ENCODE assay signal across 12 cellular contexts in the genomic region with DNA sequence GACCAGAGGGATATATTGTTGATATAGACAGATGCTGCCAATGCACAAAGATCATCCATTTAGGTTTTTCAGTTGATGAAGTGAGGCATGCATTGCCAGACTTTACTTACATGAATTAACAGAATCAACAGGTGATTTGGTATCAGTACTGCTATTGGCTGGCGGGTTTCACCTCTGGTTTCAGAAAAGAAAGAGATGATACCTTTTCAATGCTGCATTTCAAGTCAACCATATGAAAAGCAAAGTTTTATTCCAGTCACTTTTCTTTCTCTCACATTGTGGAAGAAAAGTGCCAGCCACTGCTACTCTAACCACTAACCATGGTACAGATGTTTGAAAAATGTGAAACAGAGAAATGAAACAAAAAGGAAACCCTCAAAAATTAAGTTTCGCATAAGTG.
A peak's percentile ranks its signal among the peaks of the same experiment; 100 is the strongest.
DNase-seq lines count a peak whose midpoint lies in the region; ATAC-seq, FAIRE-seq and TF ChIP-seq lines count a peak whose summit lies in the region.
"Had no signal": no experiment of that assay in that cellular context is flagged by ENCODE, and none has a peak within 500 bp of the region (broad histone marks: within the 10 kb centered on the region; RNA-seq: fewer than 3 reads in every experiment).

No MANE protein-coding gene starts in this region.

- no peak for TF ChIP-seq EP300 in GM12878 (IDR thresholded peaks at IDR 0.05; ENCODE audit: borderline replicate concordance in 1 of 2, control insufficient read depth in 1 of 2, low read depth in 2 of 2, low read length in 2 of 2)

- no peak overlapping the region for H3K4me3 ChIP-seq in GM12878

- peaks cover 14% of the 10 kb centered on the region for H3K4me1 Mint-ChIP-seq in activated CD8-positive, alpha-beta memory T cell treated with anti-CD3 and anti-CD28 coated beads, Interleukin-2, amount 10 ng/mL, durations not matched to agents 7 days and 5 days

- no TSS peak for BruUV-seq in GM12878 (replicated peaks; lab: Mats Ljungman, UMichigan)

- WGBS in GM12878 (ENCODE audit: insufficient coverage, insufficient replicate concordance, low lambda C conversion rate, missing lambda C conversion rate) = 3% methylated on average over 2 of the region's 2 CpGs

- SMC1A ChIA-PET in GM12878 (lab: Charles Lee; ENCODE audit: uncharacterized antibody, unreplicated experiment) = no interaction called here

- peak overlapping the region; percentile 18; the same call in 1 of the 2 replicates for H3K27ac ChIP-seq in GM12878 (ENCODE audit: control insufficient read depth, insufficient read depth)

- no peak overlapping the region for H3K9ac ChIP-seq in GM12878 (ENCODE audit: control insufficient read depth, insufficient read depth, low read length)

- intact Hi-C loops in GM12878 (cut with micrococcal nuclease; ENCODE audit: unreplicated experiment) = no loop called here

- TF ChIP-seq CTCF in GM12878 (IDR thresholded peaks at IDR 0.05 in 2 of 3, conservative IDR thresholded peaks at IDR 0.05 in 1 of 3; ENCODE audit: control insufficient read depth in 2 of 3, extremely low read depth in 1 of 3, insufficient read depth in 1 of 3, low read depth in 3 of 3, low read length in 3 of 3) = no peak

- H3K4me1 ChIP-seq in GM12878 (ENCODE audit: control insufficient read depth, insufficient read depth, low read length) = peaks cover 25% of the 10 kb centered on the region

- no peak for DNase-seq in activated CD8-positive, alpha-beta memory T cell treated with anti-CD3 and anti-CD28 coated beads, Interleukin-2, amount 10 ng/mL, durations not matched to agents 7 days and 5 days
- no peak for DNase-seq in activated CD8-positive, alpha-beta memory T cell treated with anti-CD3 and anti-CD28 coated beads, Interleukin-2, amount 50 U/mL, for 4 hours
- DNase-seq in GM12878 (ENCODE audit: low read depth, low spot score) (peak; percentile 51), NCI-H524 (lab: John Stamatoyannopoulos, UW) (no peak), NCI-H1436 (lab: John Stamatoyannopoulos, UW) (no peak), NCI-H2196 (lab: John Stamatoyannopoulos, UW; ENCODE audit: unreplicated experiment) (no peak)
- DNase-seq: ACHN, erythroblast, GF-D8 had no signal

- H3K9me3 Mint-ChIP-seq in activated CD8-positive, alpha-beta memory T cell treated with anti-CD3 and anti-CD28 coated beads, Interleukin-2, amount 10 ng/mL, durations not matched to agents 7 days and 5 days (ENCODE audit: low read depth) = no peaks in the 10 kb centered on the region

- no peaks in the 10 kb centered on the region for H4K20me1 ChIP-seq in GM12878 (ENCODE audit: control insufficient read depth, insufficient read depth)

- H3K9me3 ChIP-seq in GM12878 (replicated peaks; ENCODE audit: control insufficient read depth, insufficient read depth, low read length) = no peaks in the 10 kb centered on the region

- peak; percentile 16 for ATAC-seq in activated CD8-positive, alpha-beta memory T cell treated with anti-CD3 and anti-CD28 coated beads, Interleukin-2, amount 10 ng/mL, durations not matched to agents 7 days and 5 days
- ATAC-seq in GM21390 (IDR thresholded peaks at IDR 0.05; ENCODE audit: unreplicated experiment) (peak; percentile 96), HG03060 (IDR thresholded peaks at IDR 0.05; ENCODE audit: low read depth, unreplicated experiment) (peak; percentile 84), GM12878 (peak; percentile 87)

- peak overlapping the region; percentile 60 for H3K4me2 ChIP-seq in GM12878 (ENCODE audit: control insufficient read depth, insufficient read depth)

- H3K4me3 Mint-ChIP-seq in activated CD8-positive, alpha-beta memory T cell treated with anti-CD3 and anti-CD28 coated beads, Interleukin-2, amount 10 ng/mL, durations not matched to agents 7 days and 5 days = no peak overlapping the region

- H2AFZ ChIP-seq in GM12878 (ENCODE audit: control insufficient read depth, low read depth, low read length) = no peak overlapping the region

- no peaks in the 10 kb centered on the region for H3K27me3 Mint-ChIP-seq in activated CD8-positive, alpha-beta memory T cell treated with anti-CD3 and anti-CD28 coated beads, Interleukin-2, amount 10 ng/mL, durations not matched to agents 7 days and 5 days

- H3K36me3 ChIP-seq in GM12878 (ENCODE audit: control insufficient read depth in 2 of 2, insufficient read depth in 2 of 2, low read length in 1 of 2) = no peaks in the 10 kb centered on the region

- H3K27ac Mint-ChIP-seq in activated CD8-positive, alpha-beta memory T cell treated with anti-CD3 and anti-CD28 coated beads, Interleukin-2, amount 10 ng/mL, durations not matched to agents 7 days and 5 days = no peak overlapping the region

- RAD21 ChIA-PET in GM12878 (lab: Charles Lee; ENCODE audit: unreplicated experiment) = no interaction called here

- H3K27me3 ChIP-seq in GM12878 (replicated peaks in 1 of 2; ENCODE audit: control insufficient read depth in 2 of 2, insufficient read depth in 2 of 2, low read length in 1 of 2) = no peaks in the 10 kb centered on the region

- TF ChIP-seq POLR2A in GM12878 (IDR thresholded peaks at IDR 0.05; ENCODE audit: low read depth, low read length) = no peak

- no peaks in the 10 kb centered on the region for H3K36me3 Mint-ChIP-seq in activated CD8-positive, alpha-beta memory T cell treated with anti-CD3 and anti-CD28 coated beads, Interleukin-2, amount 10 ng/mL, durations not matched to agents 7 days and 5 days

- POLR2A ChIA-PET in GM12878 (lab: Charles Lee) = no interaction called here

- 0 out of 2 replicates have a peak, but pooled peaks have one; percentile 7 for TF ChIP-seq RAD21 in GM12878 (IDR thresholded peaks at IDR 0.05; ENCODE audit: insufficient read depth, low read depth, low read length)

- CTCF ChIA-PET in activated CD8-positive, alpha-beta memory T cell treated with anti-CD3 and anti-CD28 coated beads, Interleukin-2, amount 10 ng/mL, durations not matched to agents 7 days and 5 days (lab: Charles Lee) = no interaction called here
- CTCF ChIA-PET in GM12878 (lab: Yijun Ruan, JAX) = no interaction called here

- FAIRE-seq in GM12878 (lab: Jason Lieb, UNC) = peak; percentile 52
- FAIRE-seq: keratinocyte had no signal

- in situ Hi-C loops in GM12878 (cut with MboI) = no loop called here

- no peaks in the 10 kb centered on the region for H3K79me2 ChIP-seq in GM12878 (ENCODE audit: control insufficient read depth, insufficient read depth, low read length)

TF ChIP-seq in GM12878, 131 proteins besides CTCF, POLR2A, EP300 and RAD21:
- TF ChIP-seq, protein P1, sequence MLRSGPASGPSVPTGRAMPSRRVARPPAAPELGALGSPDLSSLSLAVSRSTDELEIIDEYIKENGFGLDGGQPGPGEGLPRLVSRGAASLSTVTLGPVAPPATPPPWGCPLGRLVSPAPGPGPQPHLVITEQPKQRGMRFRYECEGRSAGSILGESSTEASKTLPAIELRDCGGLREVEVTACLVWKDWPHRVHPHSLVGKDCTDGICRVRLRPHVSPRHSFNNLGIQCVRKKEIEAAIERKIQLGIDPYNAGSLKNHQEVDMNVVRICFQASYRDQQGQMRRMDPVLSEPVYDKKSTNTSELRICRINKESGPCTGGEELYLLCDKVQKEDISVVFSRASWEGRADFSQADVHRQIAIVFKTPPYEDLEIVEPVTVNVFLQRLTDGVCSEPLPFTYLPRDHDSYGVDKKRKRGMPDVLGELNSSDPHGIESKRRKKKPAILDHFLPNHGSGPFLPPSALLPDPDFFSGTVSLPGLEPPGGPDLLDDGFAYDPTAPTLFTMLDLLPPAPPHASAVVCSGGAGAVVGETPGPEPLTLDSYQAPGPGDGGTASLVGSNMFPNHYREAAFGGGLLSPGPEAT (IDR thresholded peaks at IDR 0.05; ENCODE audit: low read depth) = no peak
- TF ChIP-seq NFYA (IDR thresholded peaks at IDR 0.05; ENCODE audit: borderline replicate concordance, low read depth, low read length) (no peak), ZNF24 (IDR thresholded peaks at IDR 0.05) (no peak), CHD2 (IDR thresholded peaks at IDR 0.05; ENCODE audit: borderline replicate concordance, low read depth, low read length) (no peak), ZBED1 (IDR thresholded peaks at IDR 0.05; ENCODE audit: borderline replicate concordance) (0 out of 2 replicates have a peak, but pooled peaks have one; percentile 31), ZSCAN29 (IDR thresholded peaks at IDR 0.05) (no peak), CBX5 (IDR thresholded peaks at IDR 0.05; ENCODE audit: low read depth) (no peak), RUNX3 (IDR thresholded peaks at IDR 0.05; ENCODE audit: low read length) (peak; percentile 83), HDAC2 (IDR thresholded peaks at IDR 0.05) (no peak), JUNB (IDR thresholded peaks at IDR 0.05) (peak; percentile 16; the same call in 1 of the 2 replicates), NFIC (IDR thresholded peaks at IDR 0.05; ENCODE audit: low read depth, low read length) (peak; percentile 26; the same call in 1 of the 2 replicates), IKZF2 (IDR thresholded peaks at IDR 0.05) (peak in 1 of 2 experiments; percentile 37; a peak in 2 of 4 replicates)
- TF ChIP-seq, protein P2, sequence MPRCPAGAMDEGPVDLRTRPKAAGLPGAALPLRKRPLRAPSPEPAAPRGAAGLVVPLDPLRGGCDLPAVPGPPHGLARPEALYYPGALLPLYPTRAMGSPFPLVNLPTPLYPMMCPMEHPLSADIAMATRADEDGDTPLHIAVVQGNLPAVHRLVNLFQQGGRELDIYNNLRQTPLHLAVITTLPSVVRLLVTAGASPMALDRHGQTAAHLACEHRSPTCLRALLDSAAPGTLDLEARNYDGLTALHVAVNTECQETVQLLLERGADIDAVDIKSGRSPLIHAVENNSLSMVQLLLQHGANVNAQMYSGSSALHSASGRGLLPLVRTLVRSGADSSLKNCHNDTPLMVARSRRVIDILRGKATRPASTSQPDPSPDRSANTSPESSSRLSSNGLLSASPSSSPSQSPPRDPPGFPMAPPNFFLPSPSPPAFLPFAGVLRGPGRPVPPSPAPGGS (IDR thresholded peaks at IDR 0.05; ENCODE audit: borderline replicate concordance, insufficient read depth, low read depth, low read length, poor library complexity, severe bottlenecking) = no peak
TF ChIP-seq in GM12878: peak in this region for 5.

Comparison
In these comparisons a context has a peak if more than half of its experiments do, and no peak if none do; other contexts are left out.
1. ATAC-seq: peak in every context shown above with its lines; median percentile 96 in GM21390; 87 in GM12878; 84 in HG03060; 16 in activated CD8-positive, alpha-beta memory T cell treated with anti-CD3 and anti-CD28 coated beads, Interleukin-2, amount 10 ng/mL, durations not matched to agents 7 days and 5 days.